Comparison of ENCODE assay signal across 9 cellular contexts in genomic region chr2:150133623-150134022, GRCh38.
A peak's percentile ranks its signal among the peaks of the same experiment; 100 is the strongest.
DNase-seq lines count a peak whose midpoint lies in the region; ATAC-seq lines count a peak whose summit lies in the region.
"Had no signal": no experiment of that assay in that cellular context is flagged by ENCODE, and none has a peak within 500 bp of the region (broad histone marks: within the 10 kb centered on the region; RNA-seq: fewer than 3 reads in every experiment).

No MANE protein-coding gene starts in this region.

- peak overlapping the region; percentile 53 for H3K27ac ChIP-seq in GM23248

- no peaks in the 10 kb centered on the region for H3K9me2 ChIP-seq in GM23248 (ENCODE audit: insufficient read depth)

- in situ Hi-C loops in GM23248 (cut with MboI): no loop called here

- H3K4me1 ChIP-seq in GM23248 (ENCODE audit: insufficient read depth): peaks cover 32% of the 10 kb centered on the region

- no peaks in the 10 kb centered on the region for H3K36me3 ChIP-seq in GM23248 (ENCODE audit: low read depth)

- H3F3A ChIP-seq in GM23248 (ENCODE audit: insufficient read depth): peaks cover 26% of the 10 kb centered on the region

- peak; percentile 96 for ATAC-seq in GM18498 (IDR thresholded peaks at IDR 0.05; ENCODE audit: unreplicated experiment)
- no peak for ATAC-seq in HG03097 (IDR thresholded peaks at IDR 0.05; ENCODE audit: low FRiP score, unreplicated experiment)

- H2AFZ ChIP-seq in GM23248: no peak overlapping the region

- peak overlapping the region; percentile 46 for H3K4me2 ChIP-seq in GM23248 (ENCODE audit: unreplicated experiment)

- H4K20me1 ChIP-seq in GM23248 (ENCODE audit: insufficient read depth): no peaks in the 10 kb centered on the region

- WGBS in GM23248 (ENCODE audit: low coverage in 1 of 2, low lambda C conversion rate in 2 of 2, missing lambda C conversion rate in 2 of 2), 2 experiments: 20 to 24% methylated on average over 5 of the region's 5 CpGs

- DNase-seq in GM23248 (peak; percentile 95), LHCN-M2 (ENCODE audit: low read depth) (peak; percentile 88), dermis microvascular lymphatic vessel endothelial cell (ENCODE audit: low read depth in 2 of 2) (peak; percentile 99), NCI-H1694 (lab: John Stamatoyannopoulos, UW) (no peak), ureter (ENCODE audit: low spot score) (no peak)
- no peak for DNase-seq in activated CD4-positive, CD25-positive, alpha-beta regulatory T cell (lab: John Stamatoyannopoulos, UW)
- DNase-seq: naive B cell had no signal

- no peaks in the 10 kb centered on the region for H3K27me3 ChIP-seq in GM23248 (replicated peaks; ENCODE audit: insufficient read depth)

- 0 out of 2 replicates have a peak overlapping the region, but pooled peaks have one; percentile 6 for H3K4me3 ChIP-seq in GM23248

- H3K9me3 ChIP-seq in GM23248 (ENCODE audit: low read depth): no peaks in the 10 kb centered on the region

- no peaks in the 10 kb centered on the region for H3K79me2 ChIP-seq in GM23248 (ENCODE audit: insufficient read depth)

- H3K9ac ChIP-seq in GM23248: no peak overlapping the region

Comparison
In these comparisons a context has a peak if more than half of its experiments do, and no peak if none do; other contexts are left out.
1. DNase-seq: peak in GM23248 (single experiment), LHCN-M2 (single experiment) and dermis microvascular lymphatic vessel endothelial cell (2 of 2); none in NCI-H1694 (single experiment), ureter (single experiment) and activated CD4-positive, CD25-positive, alpha-beta regulatory T cell (0 of 4).